In the genomic region with DNA sequence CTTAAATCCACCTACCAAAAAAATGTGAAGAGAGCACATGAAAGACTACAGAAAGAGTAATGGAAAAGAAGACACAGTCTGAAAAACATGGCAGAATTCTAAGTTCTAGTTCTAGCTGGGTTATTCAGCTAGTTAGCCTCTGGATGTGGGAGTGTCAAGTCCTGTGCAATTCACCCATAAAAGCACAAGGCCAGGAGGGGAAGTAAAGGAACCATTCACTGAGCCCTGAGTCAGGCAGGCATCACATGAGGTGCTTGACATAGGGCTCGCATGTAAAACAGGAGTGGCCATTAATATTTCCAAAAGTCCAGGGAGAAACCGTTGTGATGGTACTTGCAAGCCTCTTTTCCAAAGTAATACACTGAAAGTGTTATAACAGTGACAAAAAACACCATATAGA, we compare ENCODE assay signal across 16 cellular contexts.
DNase-seq lines count a peak whose midpoint lies in the region; ATAC-seq lines count a peak whose summit lies in the region.
"Had no signal": no experiment of that assay in that cellular context is flagged by ENCODE, and none has a peak within 500 bp of the region (broad histone marks: within the 10 kb centered on the region; RNA-seq: fewer than 3 reads in every experiment).

No MANE protein-coding gene starts in this region.

- peaks cover 9% of the 10 kb centered on the region for H3K9me3 Mint-ChIP-seq in activated T-helper 2 cell treated with anti-CD3 and anti-CD28 coated beads, Interferon-gamma antibody, Interleukin-2, Interleukin-4, amounts not matched to agents 10 μg/mL and 5 μg/mL and 100 μg/mL, durations not matched to agents 14 hours and 24 hours and 36 hours
- H3K9me3 Mint-ChIP-seq in activated CD8-positive, alpha-beta T cell treated with anti-CD3 and anti-CD28 coated beads, Interleukin-2, amount 10 ng/mL, durations not matched to agents 7 days and 5 days (ENCODE audit: insufficient read depth), result no peaks in the 10 kb centered on the region
- H3K9me3 Mint-ChIP-seq: T-cell had no signal

- H3K27ac Mint-ChIP-seq in activated T-helper 2 cell treated with anti-CD3 and anti-CD28 coated beads, Interferon-gamma antibody, Interleukin-2, Interleukin-4, amounts not matched to agents 10 μg/mL and 5 μg/mL and 100 μg/mL, durations not matched to agents 14 hours and 24 hours and 36 hours, result peak overlapping the region; percentile 20
- H3K27ac Mint-ChIP-seq in activated CD8-positive, alpha-beta T cell treated with anti-CD3 and anti-CD28 coated beads, Interleukin-2, amount 10 ng/mL, durations not matched to agents 7 days and 5 days, result no peak overlapping the region
- H3K27ac Mint-ChIP-seq: activated naive CD8-positive, alpha-beta T cell; T-cell had no signal

- DNase-seq in Kasumi-1 (lab: John Stamatoyannopoulos, UW) (peak; percentile 8 to 13), left colon (no peak), aorta (no peak)
- no peak for DNase-seq in activated T-helper 2 cell treated with anti-CD3 and anti-CD28 coated beads, Interferon-gamma antibody, Interleukin-2, Interleukin-4, amounts not matched to agents 10 μg/mL and 5 μg/mL and 100 μg/mL, durations not matched to agents 14 hours and 24 hours and 36 hours (ENCODE audit: low spot score)
- no peak for DNase-seq in activated CD8-positive, alpha-beta T cell treated with anti-CD3 and anti-CD28 coated beads, Interleukin-2, amount 10 ng/mL, durations not matched to agents 7 days and 5 days
- DNase-seq in stimulated activated CD8-positive, alpha-beta memory T cell treated with anti-CD3 and anti-CD28 coated beads, Interleukin-4, amount 100 ng/mL, for 48 hours, result no peak
- DNase-seq: Caco-2; kidney; NCI-H510A treated with DMSO at 0.1 percent for 48 hours; retina; stimulated activated CD4-positive, alpha-beta T cell treated with anti-CD3 and anti-CD28 coated beads, Interleukin-1b, Interleukin-23, amount 100 ng/mL, for 48 hours; T-cell had no signal

- H3K4me3 ChIP-seq in aorta (ENCODE audit: low read length in 2 of 2), result no peak overlapping the region
- H3K4me3 ChIP-seq: tibial nerve had no signal

- H3K9me3 ChIP-seq in aorta (ENCODE audit: control insufficient read depth, low read length), result no peaks in the 10 kb centered on the region
- H3K9me3 ChIP-seq: Caco-2, tibial nerve had no signal

- H3K4me1 Mint-ChIP-seq in activated T-helper 2 cell treated with anti-CD3 and anti-CD28 coated beads, Interferon-gamma antibody, Interleukin-2, Interleukin-4, amounts not matched to agents 10 μg/mL and 5 μg/mL and 100 μg/mL, durations not matched to agents 14 hours and 24 hours and 36 hours (ENCODE audit: low read depth), result peaks cover 85% of the 10 kb centered on the region
- peaks cover 26% of the 10 kb centered on the region for H3K4me1 Mint-ChIP-seq in activated CD8-positive, alpha-beta T cell treated with anti-CD3 and anti-CD28 coated beads, Interleukin-2, amount 10 ng/mL, durations not matched to agents 7 days and 5 days (ENCODE audit: low read depth)

- peaks cover 39% of the 10 kb centered on the region for H3K36me3 Mint-ChIP-seq in activated T-helper 2 cell treated with anti-CD3 and anti-CD28 coated beads, Interferon-gamma antibody, Interleukin-2, Interleukin-4, amounts not matched to agents 10 μg/mL and 5 μg/mL and 100 μg/mL, durations not matched to agents 14 hours and 24 hours and 36 hours (ENCODE audit: low read depth)
- no peaks in the 10 kb centered on the region for H3K36me3 Mint-ChIP-seq in activated CD8-positive, alpha-beta T cell treated with anti-CD3 and anti-CD28 coated beads, Interleukin-2, amount 10 ng/mL, durations not matched to agents 7 days and 5 days (ENCODE audit: low read depth)
- H3K36me3 Mint-ChIP-seq: activated naive CD8-positive, alpha-beta T cell; T-cell had no signal

- 64 to 72% methylated on average over 2 of the region's 2 CpGs for WGBS in aorta, 2 donors

- H3K4me3 Mint-ChIP-seq in activated T-helper 2 cell treated with anti-CD3 and anti-CD28 coated beads, Interferon-gamma antibody, Interleukin-2, Interleukin-4, amounts not matched to agents 10 μg/mL and 5 μg/mL and 100 μg/mL, durations not matched to agents 14 hours and 24 hours and 36 hours (ENCODE audit: low read depth), result no peak overlapping the region
- H3K4me3 Mint-ChIP-seq in activated CD8-positive, alpha-beta T cell treated with anti-CD3 and anti-CD28 coated beads, Interleukin-2, amount 10 ng/mL, durations not matched to agents 7 days and 5 days, result no peak overlapping the region
- H3K4me3 Mint-ChIP-seq: activated naive CD8-positive, alpha-beta T cell; T-cell had no signal

- no peaks in the 10 kb centered on the region for H3K27me3 Mint-ChIP-seq in activated T-helper 2 cell treated with anti-CD3 and anti-CD28 coated beads, Interferon-gamma antibody, Interleukin-2, Interleukin-4, amounts not matched to agents 10 μg/mL and 5 μg/mL and 100 μg/mL, durations not matched to agents 14 hours and 24 hours and 36 hours (ENCODE audit: low read depth)
- H3K27me3 Mint-ChIP-seq in activated CD8-positive, alpha-beta T cell treated with anti-CD3 and anti-CD28 coated beads, Interleukin-2, amount 10 ng/mL, durations not matched to agents 7 days and 5 days (ENCODE audit: low read depth), result peaks cover 3% of the 10 kb centered on the region
- H3K27me3 Mint-ChIP-seq: activated naive CD8-positive, alpha-beta T cell; T-cell had no signal

- H3K36me3 ChIP-seq in aorta (ENCODE audit: control insufficient read depth in 1 of 2, insufficient read depth in 2 of 2, low read length in 1 of 2), result no peaks in the 10 kb centered on the region
- H3K36me3 ChIP-seq: tibial nerve had no signal

- POLR2A ChIA-PET in activated CD8-positive, alpha-beta T cell treated with anti-CD3 and anti-CD28 coated beads, Interleukin-2, amount 10 ng/mL, durations not matched to agents 7 days and 5 days (lab: Charles Lee), result no interaction called here

- CTCF ChIA-PET in activated CD8-positive, alpha-beta T cell treated with anti-CD3 and anti-CD28 coated beads, Interleukin-2, amount 10 ng/mL, durations not matched to agents 7 days and 5 days (lab: Charles Lee), result no interaction called here

- intact Hi-C loops in activated T-helper 2 cell treated with anti-CD3 and anti-CD28 coated beads, Interferon-gamma antibody, Interleukin-2, Interleukin-4, amounts not matched to agents 10 μg/mL and 5 μg/mL and 100 μg/mL, durations not matched to agents 14 hours and 24 hours and 36 hours (cut with micrococcal nuclease), result loop anchor here (1.0 to 5.0 kb wide), 4 partner anchors 7 to 87 kb away; no protein-coding TSS in a partner anchor
- intact Hi-C loops in left colon (cut with DNase I, micrococcal nuclease), result no loop called here
- intact Hi-C loops in aorta (cut with DNase I), result no loop called here

- H3K27me3 ChIP-seq in aorta (ENCODE audit: control insufficient read depth in 1 of 2, insufficient read depth in 2 of 2, low read length in 1 of 2), result no peaks in the 10 kb centered on the region
- H3K27me3 ChIP-seq: tibial nerve had no signal

- H3K27ac ChIP-seq in temporal lobe (ENCODE audit: low read depth, low read length), result peak overlapping the region; percentile 90
- peak overlapping the region in 1 of 2 donors; percentile 71 for H3K27ac ChIP-seq in aorta (ENCODE audit: low read depth in 1 of 2, low read length in 2 of 2)

- H3K4me1 ChIP-seq in aorta (ENCODE audit: control insufficient read depth in 1 of 2, insufficient read depth in 2 of 2, low read length in 2 of 2), result peaks cover 12 to 14% of the 10 kb centered on the region in 2 donors

- ATAC-seq in left colon, result peak; percentile 78
- ATAC-seq in aorta (ENCODE audit: low FRiP score), result no peak
- no peak for ATAC-seq in activated CD8-positive, alpha-beta T cell treated with anti-CD3 and anti-CD28 coated beads, Interleukin-2, amount 10 ng/mL, durations not matched to agents 7 days and 5 days
- ATAC-seq: Panc1, T-cell had no signal

Comparison
In these comparisons a context has a peak if more than half of its experiments do, and no peak if none do; other contexts are left out.
1. DNase-seq: peak in Kasumi-1 (2 of 2); none in activated T-helper 2 cell treated with anti-CD3 and anti-CD28 coated beads, Interferon-gamma antibody, Interleukin-2, Interleukin-4, amounts not matched to agents 10 μg/mL and 5 μg/mL and 100 μg/mL, durations not matched to agents 14 hours and 24 hours and 36 hours (single experiment), left colon (0 of 2), aorta (0 of 2), activated CD8-positive, alpha-beta T cell treated with anti-CD3 and anti-CD28 coated beads, Interleukin-2, amount 10 ng/mL, durations not matched to agents 7 days and 5 days (single experiment) and stimulated activated CD8-positive, alpha-beta memory T cell treated with anti-CD3 and anti-CD28 coated beads, Interleukin-4, amount 100 ng/mL, for 48 hours (single experiment).